ENCODE assay signal across 15 cellular contexts in the genomic region with DNA sequence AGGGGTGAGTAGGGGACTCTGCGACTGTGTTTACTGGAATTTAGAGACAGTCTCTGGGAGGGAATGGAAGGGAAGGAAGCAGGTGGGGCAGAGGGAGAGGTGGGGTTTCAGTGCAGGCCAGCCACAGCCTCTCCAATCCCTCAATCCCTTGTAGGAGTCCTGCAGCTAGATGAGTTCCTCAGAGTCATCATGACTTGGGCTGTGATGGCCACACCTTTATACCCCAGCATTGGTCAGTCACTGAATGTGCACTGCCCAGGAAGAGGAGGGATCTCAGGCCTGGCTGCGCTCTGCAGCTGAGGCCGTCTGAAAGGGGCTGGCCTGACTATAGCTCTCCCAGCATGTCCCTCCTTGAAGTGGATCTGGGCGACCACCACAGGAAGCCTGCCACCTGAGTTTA.
A peak's percentile ranks its signal among the peaks of the same experiment; 100 is the strongest.
DNase-seq lines count a peak whose midpoint lies in the region; ATAC-seq and TF ChIP-seq lines count a peak whose summit lies in the region.
"Had no signal": no experiment of that assay in that cellular context is flagged by ENCODE, and none has a peak within 500 bp of the region (broad histone marks: within the 10 kb centered on the region; RNA-seq: fewer than 3 reads in every experiment).

No MANE protein-coding gene starts in this region.

- H3K4me2 ChIP-seq in PC-3 (ENCODE audit: low read length), result no peak overlapping the region
- H3K4me2 ChIP-seq: BLaER1 had no signal

- H3K4me3 Mint-ChIP-seq in activated T-cell treated with anti-CD3 and anti-CD28 coated beads, Interleukin-2, amount 50 U/mL, for 4 hours, result no peak overlapping the region

- peaks cover 4% of the 10 kb centered on the region for H3K27me3 Mint-ChIP-seq in activated T-cell treated with anti-CD3 and anti-CD28 coated beads, Interleukin-2, amount 50 U/mL, for 4 hours (ENCODE audit: low read depth)

- DNase-seq in ELR (ENCODE audit: low read depth) (peak; percentile 44), PC-3 (peak; percentile 44), ecto neural progenitor cell (ENCODE audit: low spot score) (peak; percentile 54), lung microvascular endothelial cell (ENCODE audit: low read depth in 2 of 2) (peak; percentile 48 to 82), DMS79 treated with DMSO at 0.1 percent for 48 hours (lab: John Stamatoyannopoulos, UW) (no peak)
- DNase-seq in effector memory CD4-positive, alpha-beta T cell, result no peak
- DNase-seq in activated T-cell treated with anti-CD3 and anti-CD28 coated beads, Interleukin-2, amount 50 U/mL, for 4 hours, result no peak
- DNase-seq: activated naive CD4-positive, alpha-beta T cell; GF-D8; head of caudate nucleus; small intestine; T-helper 2 cell had no signal

- no peaks in the 10 kb centered on the region for H4K20me1 ChIP-seq in PC-3 (ENCODE audit: low read length)
- H4K20me1 ChIP-seq: BLaER1 had no signal

- H3K4me1 Mint-ChIP-seq in activated T-cell treated with anti-CD3 and anti-CD28 coated beads, Interleukin-2, amount 50 U/mL, for 4 hours (ENCODE audit: low read depth), result no peaks in the 10 kb centered on the region

- no peaks in the 10 kb centered on the region for H3F3A ChIP-seq in PC-3 (ENCODE audit: low read length, unreplicated experiment)

- H3K9me2 ChIP-seq in PC-3 (replicated peaks; ENCODE audit: low read length), result no peaks in the 10 kb centered on the region

- peaks cover 30% of the 10 kb centered on the region for H3K4me1 ChIP-seq in PC-3 (ENCODE audit: insufficient read depth, low read length)
- H3K4me1 ChIP-seq in effector memory CD4-positive, alpha-beta T cell (ENCODE audit: control insufficient read depth, insufficient read depth, low read length, poor library complexity, severe bottlenecking), result no peaks in the 10 kb centered on the region

- H3K9me3 Mint-ChIP-seq in activated T-cell treated with anti-CD3 and anti-CD28 coated beads, Interleukin-2, amount 50 U/mL, for 4 hours, result no peaks in the 10 kb centered on the region

- H3K4me3 ChIP-seq in PC-3 (ENCODE audit: low read length), result no peak overlapping the region
- no peak overlapping the region for H3K4me3 ChIP-seq in effector memory CD4-positive, alpha-beta T cell (ENCODE audit: insufficient read depth, low read depth, low read length, poor library complexity, severe bottlenecking)
- H3K4me3 ChIP-seq: BLaER1 had no signal

- ATAC-seq in PC-3 (0 out of 2 replicates have a peak, but pooled peaks have one; percentile 18), GM21515 (IDR thresholded peaks at IDR 0.05; ENCODE audit: unreplicated experiment) (no peak)
- no peak for ATAC-seq in activated T-cell treated with anti-CD3 and anti-CD28 coated beads, Interleukin-2, amount 50 U/mL, for 4 hours

- H2AFZ ChIP-seq in PC-3 (ENCODE audit: low read length), result no peak overlapping the region

- no TSS peak for BruUV-seq in PC-3 (replicated peaks; lab: Mats Ljungman, UMichigan)

- no peaks in the 10 kb centered on the region for H3K9me3 ChIP-seq in PC-3 (ENCODE audit: low read length)
- H3K9me3 ChIP-seq in effector memory CD4-positive, alpha-beta T cell (ENCODE audit: control insufficient read depth, low read length), result no peaks in the 10 kb centered on the region
- H3K9me3 ChIP-seq: BLaER1, neutrophil had no signal

- no peak for TF ChIP-seq CTCF in PC-3 (conservative IDR thresholded peaks at IDR 0.05; ENCODE audit: low read depth, low read length)

- H3K27ac ChIP-seq in PC-3 (ENCODE audit: low read length), result peak overlapping the region; percentile 73
- H3K27ac ChIP-seq in effector memory CD4-positive, alpha-beta T cell (ENCODE audit: insufficient read depth, low read length, poor library complexity, severe bottlenecking), result no peak overlapping the region
- H3K27ac ChIP-seq: BLaER1, neutrophil had no signal

- POLR2A ChIA-PET in PC-3 (lab: Charles Lee; ENCODE audit: unreplicated experiment), result interaction anchor here (0.6 kb wide), 1 partner anchor 67 kb away, joined by 8 read pairs; no protein-coding TSS in a partner anchor

- intact Hi-C loops in PC-3 (cut with micrococcal nuclease), result no loop called here

- H3K79me2 ChIP-seq in PC-3 (ENCODE audit: low read length), result no peaks in the 10 kb centered on the region

- peak overlapping the region; percentile 27; the same call in 1 of the 2 replicates for H3K9ac ChIP-seq in PC-3 (ENCODE audit: low read length)
- H3K9ac ChIP-seq: BLaER1 had no signal

- no peaks in the 10 kb centered on the region for H3K36me3 ChIP-seq in PC-3 (ENCODE audit: low read depth, low read length)
- H3K36me3 ChIP-seq in effector memory CD4-positive, alpha-beta T cell (ENCODE audit: control insufficient read depth, insufficient read depth, low read length), result no peaks in the 10 kb centered on the region
- H3K36me3 ChIP-seq: BLaER1, neutrophil had no signal

- CTCF ChIA-PET in PC-3 (lab: Charles Lee), result no interaction called here

- H3K27me3 ChIP-seq in PC-3 (ENCODE audit: low read length), result no peaks in the 10 kb centered on the region
- H3K27me3 ChIP-seq in effector memory CD4-positive, alpha-beta T cell (replicated peaks; ENCODE audit: control insufficient read depth, insufficient read depth, low read length, poor library complexity, severe bottlenecking), result no peaks in the 10 kb centered on the region
- H3K27me3 ChIP-seq: BLaER1 had no signal

- no peaks in the 10 kb centered on the region for H3K36me3 Mint-ChIP-seq in activated T-cell treated with anti-CD3 and anti-CD28 coated beads, Interleukin-2, amount 50 U/mL, for 4 hours (ENCODE audit: insufficient read depth)

Comparison
In these comparisons a context has a peak if more than half of its experiments do, and no peak if none do; other contexts are left out.
1. DNase-seq: peak in ELR (single experiment), PC-3 (single experiment), ecto neural progenitor cell (single experiment) and lung microvascular endothelial cell (2 of 2); none in effector memory CD4-positive, alpha-beta T cell (0 of 3), DMS79 treated with DMSO at 0.1 percent for 48 hours (single experiment) and activated T-cell treated with anti-CD3 and anti-CD28 coated beads, Interleukin-2, amount 50 U/mL, for 4 hours (single experiment).